34 cellular contexts compared by ENCODE assay signal in genomic region chr18:63763831-63764600, GRCh38. TPM values are rescaled to one million over a fixed set of nuclear protein-coding genes. Genes with fewer than 3 reads are reported as not detected.
DNase-seq lines count a peak whose midpoint lies in the region; ATAC-seq, FAIRE-seq and TF ChIP-seq lines count a peak whose summit lies in the region.
"Had no signal": no experiment of that assay in that cellular context is flagged by ENCODE, and none has a peak within 500 bp of the region (broad histone marks: within the 10 kb centered on the region; RNA-seq: fewer than 3 reads in every experiment).

No MANE protein-coding gene starts in this region.

- no peaks in the 10 kb centered on the region; the same call in 1 of the 2 replicates for H3K27me3 Mint-ChIP-seq in HFFc6 (ENCODE audit: insufficient read depth)
- H3K27me3 Mint-ChIP-seq: activated B cell treated with CpG ODN at 0.5 μM for 24 hours; CD8-positive, alpha-beta memory T cell; memory B cell; stimulated activated naive CD8-positive, alpha-beta T cell treated with anti-CD3 and anti-CD28 coated beads, Interleukin-15, Interleukin-2, amounts not matched to agents 100 ng/mL and 50 ng/mL, for 24 hours had no signal

- FAIRE-seq in HTR-8/SVneo (lab: Jason Lieb, UNC): no peak
- FAIRE-seq: G401.6, urothelium cell line had no signal

- H3K4me3 ChIP-seq in AG04449 (ENCODE audit: low read depth, low read length) (no peak overlapping the region), choroid plexus epithelial cell (ENCODE audit: low read depth, low read length) (no peak overlapping the region), fibroblast of villous mesenchyme (ENCODE audit: low read depth, low read length) (no peak overlapping the region)
- H3K4me3 ChIP-seq: cardiac muscle cell, coronary artery, HAP-1, skin epidermis, thoracic aorta had no signal

- peaks cover 41% of the 10 kb centered on the region for H3K9me3 Mint-ChIP-seq in HFFc6

- TF ChIP-seq CTCF in AG04449 (IDR thresholded peaks at IDR 0.05; ENCODE audit: insufficient read depth, low read length, missing control alignments) (no peak), HFFc6 (IDR thresholded peaks at IDR 0.05) (no peak), choroid plexus epithelial cell (conservative IDR thresholded peaks at IDR 0.05; ENCODE audit: low read depth, low read length) (no peak), fibroblast of villous mesenchyme (IDR thresholded peaks at IDR 0.05; ENCODE audit: insufficient read depth, low read depth, low read length) (no peak)

- H3K4me3 Mint-ChIP-seq in HFFc6: no peak overlapping the region
- H3K4me3 Mint-ChIP-seq: activated B cell treated with CpG ODN at 0.5 μM for 24 hours; activated CD4-positive, alpha-beta T cell treated with anti-CD3 and anti-CD28 coated beads, Interleukin-2, amount 10 ng/mL, durations not matched to agents 7 days and 5 days; activated naive CD8-positive, alpha-beta T cell; CD8-positive, alpha-beta memory T cell; memory B cell; nephron progenitor cell; stimulated activated naive CD8-positive, alpha-beta T cell treated with anti-CD3 and anti-CD28 coated beads, Interleukin-15, Interleukin-2, amounts not matched to agents 100 ng/mL and 50 ng/mL, for 24 hours had no signal

- peaks cover 46% of the 10 kb centered on the region for H3K36me3 Mint-ChIP-seq in HFFc6 (ENCODE audit: low read depth)

- CTCF ChIA-PET in AG04449 (lab: Yijun Ruan, JAX): interaction anchor here (0.9 to 1.5 kb wide), 4 partner anchors 22 to 246 kb away, joined by 3 to 5 read pairs (median 4); no protein-coding TSS in a partner anchor

- DNase-seq in AG04449 (ENCODE audit: low read depth, low spot score) (peak; percentile 67), HFFc6 (peak; percentile 20), choroid plexus epithelial cell (ENCODE audit: low read depth) (peak; percentile 85), fibroblast of villous mesenchyme (ENCODE audit: low read depth) (peak; percentile 10), HTR-8/SVneo (ENCODE audit: insufficient read length, low spot score) (no peak), DMS 273 treated with DMSO at 0.1 percent for 48 hours (lab: John Stamatoyannopoulos, UW) (no peak)
- DNase-seq: activated B cell treated with CpG ODN at 0.5 μM for 24 hours; activated CD4-positive, alpha-beta T cell treated with anti-CD3 and anti-CD28 coated beads, Interleukin-2, amount 10 ng/mL, durations not matched to agents 7 days and 5 days; activated effector memory CD4-positive, alpha-beta T cell treated with Interleukin-2 at 50 U/mL for 16 hours; activated T-cell treated with anti-CD3 and anti-CD28 coated beads, Interleukin-2, amount 50 U/mL, for 1 hour; anterior cingulate cortex; CD8-positive, alpha-beta memory T cell; effector memory CD4-positive, alpha-beta T cell; erythroblast; NCI-H1048; NCI-H1694; NCI-H446 treated with DMSO at 0.1 percent for 48 hours; nephron progenitor cell; RPMI8226 had no signal

- no peak for ATAC-seq in HG03280 (IDR thresholded peaks at IDR 0.05; ENCODE audit: unreplicated experiment)
- no peak for ATAC-seq in HG02884 (IDR thresholded peaks at IDR 0.05; ENCODE audit: unreplicated experiment)
- ATAC-seq: left lobe of liver had no signal

- peak overlapping the region; percentile 75 for H3K27ac Mint-ChIP-seq in HFFc6
- H3K27ac Mint-ChIP-seq: activated B cell treated with CpG ODN at 0.5 μM for 24 hours; activated CD4-positive, alpha-beta T cell treated with anti-CD3 and anti-CD28 coated beads, Interleukin-2, amount 10 ng/mL, durations not matched to agents 7 days and 5 days; activated naive CD8-positive, alpha-beta T cell; CD8-positive, alpha-beta memory T cell; memory B cell; nephron progenitor cell; stimulated activated naive CD8-positive, alpha-beta T cell treated with anti-CD3 and anti-CD28 coated beads, Interleukin-15, Interleukin-2, amounts not matched to agents 100 ng/mL and 50 ng/mL, for 24 hours had no signal

- POLR2A ChIA-PET in AG04449 (lab: Yijun Ruan, JAX): interaction anchor here (0.7 kb wide), 1 partner anchor 59 kb away, joined by 4 read pairs; no protein-coding TSS in a partner anchor

- H3K4me1 Mint-ChIP-seq in HFFc6 (ENCODE audit: low read depth): peaks cover 68% of the 10 kb centered on the region
- H3K4me1 Mint-ChIP-seq: activated B cell treated with CpG ODN at 0.5 μM for 24 hours; activated CD4-positive, alpha-beta T cell treated with anti-CD3 and anti-CD28 coated beads, Interleukin-2, amount 10 ng/mL, durations not matched to agents 7 days and 5 days; CD8-positive, alpha-beta memory T cell; memory B cell; nephron progenitor cell had no signal

RNA-seq across cellular contexts. Expression of gene SERPINB7, which starts 11.2 kb away (rescaled TPM):
- total RNA-seq in HFFc6 (2021; fragmentation: NEBNext Ultra II Directional; extraction: Animal tissue kit (Norgen Biotek cat#: 25700)): 100 to 1,000 TPM; 149 to 397 (median 200) TPM
- 6.1 and 13.0 TPM in 2 replicates for total RNA-seq in fibroblast of villous mesenchyme
- total RNA-seq: activated B cell treated with CpG ODN at 0.5 μM for 24 hours; activated CD4-positive, alpha-beta T cell treated with anti-CD3 and anti-CD28 coated beads, Interleukin-2, amount 10 ng/mL, durations not matched to agents 7 days and 5 days; activated CD8-positive, alpha-beta memory T cell treated with anti-CD3 and anti-CD28 coated beads for 36 hours; cardiac muscle cell; CD8-positive, alpha-beta memory T cell; left lobe of liver; osteocyte had no signal

Comparison
In these comparisons a context has a peak if more than half of its experiments do, and no peak if none do; other contexts are left out.
1. DNase-seq: peak in AG04449 (single experiment), HFFc6 (single experiment), choroid plexus epithelial cell (single experiment) and fibroblast of villous mesenchyme (single experiment); none in HTR-8/SVneo (single experiment) and DMS 273 treated with DMSO at 0.1 percent for 48 hours (single experiment).
2. RNA of gene SERPINB7, which starts 11.2 kb away (total RNA-seq): 149 to 397 TPM in HFFc6; 6.1 to 13.0 TPM in fibroblast of villous mesenchyme; every median in the first group is over 10 times any median in the second.